In the genomic region with DNA sequence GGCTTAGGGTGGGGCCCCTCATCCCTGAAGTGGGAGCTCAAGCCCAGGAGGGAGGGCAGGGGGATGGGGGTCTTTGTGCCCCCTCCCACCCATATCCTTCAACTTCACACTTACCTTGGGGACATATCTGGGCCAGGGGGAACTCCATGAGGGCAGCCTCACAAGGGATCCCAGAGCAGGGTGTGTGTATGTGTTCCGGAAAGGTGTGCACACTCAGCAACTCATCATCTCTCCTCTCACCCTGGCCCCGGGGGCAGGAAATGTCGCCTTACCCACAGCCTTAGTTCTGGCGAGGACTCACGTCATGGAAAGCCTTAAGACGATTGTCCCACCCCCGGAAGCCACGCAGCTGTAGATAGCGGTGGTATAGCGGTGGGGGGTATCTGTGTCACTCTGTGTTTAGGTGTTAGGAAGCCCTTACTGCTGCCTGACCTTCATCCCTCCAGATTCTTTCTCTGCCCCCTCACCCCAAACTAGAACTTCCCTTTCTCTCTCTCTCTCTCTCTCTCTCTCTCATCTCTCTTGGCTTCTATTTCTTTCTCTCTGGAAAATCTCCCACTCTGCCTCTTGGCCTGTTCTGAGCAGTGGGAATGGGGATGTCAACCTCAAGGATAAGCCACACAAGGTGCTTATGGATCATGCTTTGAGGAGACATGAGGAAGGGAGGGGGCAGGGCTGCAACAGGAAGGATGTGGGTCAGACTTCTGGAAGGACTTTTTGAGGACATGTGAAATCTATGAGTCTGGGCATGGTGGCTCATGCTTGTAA, we compare ENCODE assay signal across 1 cellular context.
TF ChIP-seq lines count a peak whose summit lies in the region.

Gene SH2D2A (minus strand): TSS at position 288 of the 768 bp plus-strand sequence. CDS start 140 bp downstream, at position 148.

TF ChIP-seq in GM12878, 131 proteins besides CTCF, POLR2A, EP300 and RAD21 (continued from another document and continues in another):
- TF ChIP-seq ZBTB4 (CRISPR knock-in tag; IDR thresholded peaks at IDR 0.05), result no peak
- TF ChIP-seq POLR2AphosphoS5 (IDR thresholded peaks at IDR 0.05; ENCODE audit: low read length), result peak; percentile 64
- TF ChIP-seq MTA2 (IDR thresholded peaks at IDR 0.05; ENCODE audit: low read depth), result peak; percentile 71; the same call in 1 of the 2 replicates
- TF ChIP-seq BCL11A (IDR thresholded peaks at IDR 0.05; ENCODE audit: low read depth, low read length), result peak; percentile 26; the same call in 1 of the 2 replicates
- no peak for TF ChIP-seq MTA3 (IDR thresholded peaks at IDR 0.05; ENCODE audit: borderline replicate concordance, low read length)
- TF ChIP-seq BHLHE40 (IDR thresholded peaks at IDR 0.05; ENCODE audit: borderline replicate concordance in 1 of 2, low read depth in 2 of 2, low read length in 1 of 2), result peak in 1 of 2 experiments; percentile 50; a peak in 1 of 4 replicates
- TF ChIP-seq, protein P1, sequence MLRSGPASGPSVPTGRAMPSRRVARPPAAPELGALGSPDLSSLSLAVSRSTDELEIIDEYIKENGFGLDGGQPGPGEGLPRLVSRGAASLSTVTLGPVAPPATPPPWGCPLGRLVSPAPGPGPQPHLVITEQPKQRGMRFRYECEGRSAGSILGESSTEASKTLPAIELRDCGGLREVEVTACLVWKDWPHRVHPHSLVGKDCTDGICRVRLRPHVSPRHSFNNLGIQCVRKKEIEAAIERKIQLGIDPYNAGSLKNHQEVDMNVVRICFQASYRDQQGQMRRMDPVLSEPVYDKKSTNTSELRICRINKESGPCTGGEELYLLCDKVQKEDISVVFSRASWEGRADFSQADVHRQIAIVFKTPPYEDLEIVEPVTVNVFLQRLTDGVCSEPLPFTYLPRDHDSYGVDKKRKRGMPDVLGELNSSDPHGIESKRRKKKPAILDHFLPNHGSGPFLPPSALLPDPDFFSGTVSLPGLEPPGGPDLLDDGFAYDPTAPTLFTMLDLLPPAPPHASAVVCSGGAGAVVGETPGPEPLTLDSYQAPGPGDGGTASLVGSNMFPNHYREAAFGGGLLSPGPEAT (IDR thresholded peaks at IDR 0.05; ENCODE audit: low read depth), result peak; percentile 65
- TF ChIP-seq, protein P2, sequence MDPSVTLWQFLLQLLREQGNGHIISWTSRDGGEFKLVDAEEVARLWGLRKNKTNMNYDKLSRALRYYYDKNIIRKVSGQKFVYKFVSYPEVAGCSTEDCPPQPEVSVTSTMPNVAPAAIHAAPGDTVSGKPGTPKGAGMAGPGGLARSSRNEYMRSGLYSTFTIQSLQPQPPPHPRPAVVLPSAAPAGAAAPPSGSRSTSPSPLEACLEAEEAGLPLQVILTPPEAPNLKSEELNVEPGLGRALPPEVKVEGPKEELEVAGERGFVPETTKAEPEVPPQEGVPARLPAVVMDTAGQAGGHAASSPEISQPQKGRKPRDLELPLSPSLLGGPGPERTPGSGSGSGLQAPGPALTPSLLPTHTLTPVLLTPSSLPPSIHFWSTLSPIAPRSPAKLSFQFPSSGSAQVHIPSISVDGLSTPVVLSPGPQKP (IDR thresholded peaks at IDR 0.05; ENCODE audit: low read depth, low read length), result 0 out of 2 replicates have a peak, but pooled peaks have one; percentile 53
- TF ChIP-seq REST (IDR thresholded peaks at IDR 0.05; ENCODE audit: low read depth, low read length), result no peak
- TF ChIP-seq PAX5 (IDR thresholded peaks at IDR 0.05; ENCODE audit: borderline replicate concordance, low read depth, low read length), result peak; percentile 58; the same call in 1 of the 2 replicates
- TF ChIP-seq NR2C1 (IDR thresholded peaks at IDR 0.05), result peak; percentile 12; the same call in 1 of the 2 replicates
- TF ChIP-seq EGR1 (IDR thresholded peaks at IDR 0.05; ENCODE audit: borderline replicate concordance in 1 of 2, low read depth in 2 of 2, low read length in 2 of 2), result peak in 1 of 2 experiments; percentile 8; a peak in 1 of 3 replicates
- TF ChIP-seq CREM (IDR thresholded peaks at IDR 0.05; ENCODE audit: low read depth), result peak; percentile 88
- TF ChIP-seq SP1 (IDR thresholded peaks at IDR 0.05; ENCODE audit: low read depth, low read length), result peak; percentile 53
- TF ChIP-seq, protein P3, sequence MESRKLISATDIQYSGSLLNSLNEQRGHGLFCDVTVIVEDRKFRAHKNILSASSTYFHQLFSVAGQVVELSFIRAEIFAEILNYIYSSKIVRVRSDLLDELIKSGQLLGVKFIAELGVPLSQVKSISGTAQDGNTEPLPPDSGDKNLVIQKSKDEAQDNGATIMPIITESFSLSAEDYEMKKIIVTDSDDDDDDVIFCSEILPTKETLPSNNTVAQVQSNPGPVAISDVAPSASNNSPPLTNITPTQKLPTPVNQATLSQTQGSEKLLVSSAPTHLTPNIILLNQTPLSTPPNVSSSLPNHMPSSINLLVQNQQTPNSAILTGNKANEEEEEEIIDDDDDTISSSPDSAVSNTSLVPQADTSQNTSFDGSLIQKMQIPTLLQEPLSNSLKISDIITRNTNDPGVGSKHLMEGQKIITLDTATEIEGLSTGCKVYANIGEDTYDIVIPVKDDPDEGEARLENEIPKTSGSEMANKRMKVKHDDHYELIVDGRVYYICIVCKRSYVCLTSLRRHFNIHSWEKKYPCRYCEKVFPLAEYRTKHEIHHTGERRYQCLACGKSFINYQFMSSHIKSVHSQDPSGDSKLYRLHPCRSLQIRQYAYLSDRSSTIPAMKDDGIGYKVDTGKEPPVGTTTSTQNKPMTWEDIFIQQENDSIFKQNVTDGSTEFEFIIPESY (IDR thresholded peaks at IDR 0.05), result no peak
- TF ChIP-seq, protein P4, sequence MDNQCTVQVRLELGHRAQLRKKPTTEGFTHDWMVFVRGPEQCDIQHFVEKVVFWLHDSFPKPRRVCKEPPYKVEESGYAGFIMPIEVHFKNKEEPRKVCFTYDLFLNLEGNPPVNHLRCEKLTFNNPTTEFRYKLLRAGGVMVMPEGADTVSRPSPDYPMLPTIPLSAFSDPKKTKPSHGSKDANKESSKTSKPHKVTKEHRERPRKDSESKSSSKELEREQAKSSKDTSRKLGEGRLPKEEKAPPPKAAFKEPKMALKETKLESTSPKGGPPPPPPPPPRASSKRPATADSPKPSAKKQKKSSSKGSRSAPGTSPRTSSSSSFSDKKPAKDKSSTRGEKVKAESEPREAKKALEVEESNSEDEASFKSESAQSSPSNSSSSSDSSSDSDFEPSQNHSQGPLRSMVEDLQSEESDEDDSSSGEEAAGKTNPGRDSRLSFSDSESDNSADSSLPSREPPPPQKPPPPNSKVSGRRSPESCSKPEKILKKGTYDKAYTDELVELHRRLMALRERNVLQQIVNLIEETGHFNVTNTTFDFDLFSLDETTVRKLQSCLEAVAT (IDR thresholded peaks at IDR 0.05), result peak; percentile 88
- TF ChIP-seq RELA (IDR thresholded peaks at IDR 0.05; ENCODE audit: borderline replicate concordance, partially characterized antibody), result peak; percentile 51
- TF ChIP-seq CBX3 (IDR thresholded peaks at IDR 0.05; ENCODE audit: borderline replicate concordance, low read depth), result no peak
- 0 out of 2 replicates have a peak, but pooled peaks have one; percentile 9 for TF ChIP-seq YY1 (IDR thresholded peaks at IDR 0.05; ENCODE audit: low read depth, low read length)
- peak in 1 of 2 experiments; percentile 57 for TF ChIP-seq IKZF2 (IDR thresholded peaks at IDR 0.05)
- peak; percentile 84 for TF ChIP-seq ZZZ3 (IDR thresholded peaks at IDR 0.05; ENCODE audit: control insufficient read depth, insufficient read length, low read depth)
- TF ChIP-seq NBN (IDR thresholded peaks at IDR 0.05), result peak; percentile 94
- peak; percentile 63; the same call in 1 of the 2 replicates for TF ChIP-seq ZBTB40 (IDR thresholded peaks at IDR 0.05; ENCODE audit: borderline replicate concordance)
- TF ChIP-seq GATAD2B (conservative IDR thresholded peaks at IDR 0.05; ENCODE audit: low read depth), result 0 out of 2 replicates have a peak, but pooled peaks have one; percentile 28
- 0 out of 2 replicates have a peak, but pooled peaks have one; percentile 32 for TF ChIP-seq STAT1 (conservative IDR thresholded peaks at IDR 0.05)
- TF ChIP-seq ZNF592 (IDR thresholded peaks at IDR 0.05), result no peak
